Comparison of ENCODE assay signal across 25 cellular contexts in genomic region chr3:43025423-43025822, GRCh38. TPM values are rescaled to one million over a fixed set of nuclear protein-coding genes. Genes with fewer than 3 reads are reported as not detected.
DNase-seq lines count a peak whose midpoint lies in the region; ATAC-seq and TF ChIP-seq lines count a peak whose summit lies in the region.
"Had no signal": no experiment of that assay in that cellular context is flagged by ENCODE, and none has a peak within 500 bp of the region (broad histone marks: within the 10 kb centered on the region; RNA-seq: fewer than 3 reads in every experiment).

No MANE protein-coding gene starts in this region.

- no peak overlapping the region for H4K8ac ChIP-seq in H9 (replicated peaks; ENCODE audit: insufficient read length, low read depth, low read length)

- no peaks in the 10 kb centered on the region for H4K20me1 ChIP-seq in H9 (ENCODE audit: control insufficient read depth, insufficient read depth, insufficient read length)

- no peak overlapping the region for H2AK5ac ChIP-seq in H9 (ENCODE audit: insufficient read length, low read length)

- H3K9ac ChIP-seq in H9 (ENCODE audit: extremely low read depth, insufficient read length, low read length): no peak overlapping the region

- no peak overlapping the region for H3K14ac ChIP-seq in H9 (ENCODE audit: insufficient read depth, low read length)

- H3K4me3 ChIP-seq in CD8-positive, alpha-beta T cell (ENCODE audit: low read depth, low read length): no peak overlapping the region
- H3K4me3 ChIP-seq in naive thymus-derived CD4-positive, alpha-beta T cell (ENCODE audit: low read length): no peak overlapping the region
- H3K4me3 ChIP-seq: body of pancreas, hepatocyte, lower lobe of right lung, mucosa of descending colon, prostate gland, SJSA1 had no signal

- H3K23me2 ChIP-seq in H9 (ENCODE audit: insufficient read length, low read depth, low read length, poor library complexity, severe bottlenecking): no peaks in the 10 kb centered on the region

- H2AFZ ChIP-seq in H9 (ENCODE audit: low read length): no peak overlapping the region
- H2AFZ ChIP-seq: hepatocyte had no signal

- H3K4me2 ChIP-seq in H9 (ENCODE audit: insufficient read depth, insufficient read length, low read length): no peak overlapping the region
- H3K4me2 ChIP-seq: hepatocyte had no signal

- H3K4ac ChIP-seq in H9 (ENCODE audit: low read depth, low read length): no peak overlapping the region

- no peaks in the 10 kb centered on the region for H3K79me2 ChIP-seq in H9 (ENCODE audit: insufficient read depth, low read length)
- H3K79me2 ChIP-seq: hepatocyte had no signal

- H2BK12ac ChIP-seq in H9 (ENCODE audit: insufficient read length, low read depth, low read length): no peak overlapping the region

- no peak overlapping the region for H3T11ph ChIP-seq in H9 (ENCODE audit: low read length)

- peak overlapping the region; percentile 6 for H3K18ac ChIP-seq in H9 (ENCODE audit: insufficient read length, low read depth, low read length)

- no peak overlapping the region for H3K23ac ChIP-seq in H9 (ENCODE audit: insufficient read length, low read depth, low read length)

- TF ChIP-seq CTCF in CD8-positive, alpha-beta T cell (IDR thresholded peaks at IDR 0.05): no peak
- no peak for TF ChIP-seq CTCF in H9 (conservative IDR thresholded peaks at IDR 0.05)

- no peaks in the 10 kb centered on the region for H3K79me1 ChIP-seq in H9 (ENCODE audit: insufficient read depth, low read depth, low read length, poor library complexity, severe bottlenecking)

- H2BK120ac ChIP-seq in H9 (ENCODE audit: low read depth, low read length, poor library complexity, severe bottlenecking): no peak overlapping the region

- peaks cover 59% of the 10 kb centered on the region for H3K4me1 ChIP-seq in CD8-positive, alpha-beta T cell (ENCODE audit: insufficient read depth, low read length)
- peaks cover 8% of the 10 kb centered on the region; the same call in 1 of the 2 replicates for H3K4me1 ChIP-seq in H9 (ENCODE audit: insufficient read depth, low read length)
- H3K4me1 ChIP-seq in naive thymus-derived CD4-positive, alpha-beta T cell (ENCODE audit: control insufficient read depth in 2 of 2, insufficient read depth in 2 of 2, low read length in 2 of 2): peaks cover 48 to 57% of the 10 kb centered on the region in 2 donors
- H3K4me1 ChIP-seq: body of pancreas, lower lobe of right lung, prostate gland, SJSA1 had no signal

- no peak overlapping the region for H2BK20ac ChIP-seq in H9 (ENCODE audit: low read depth, low read length, poor library complexity, severe bottlenecking)

- no peak overlapping the region for H2BK5ac ChIP-seq in H9 (ENCODE audit: insufficient read length, low read length)

- H3K36me3 Mint-ChIP-seq in CD8-positive, alpha-beta T cell: peaks cover 2% of the 10 kb centered on the region
- H3K36me3 Mint-ChIP-seq in H9 (ENCODE audit: insufficient read depth in 1 of 3, low read depth in 3 of 3): peaks cover 0 to 4% (median 0%) of the 10 kb centered on the region in 3 experiments; a peak in 1 of 7 replicates
- peaks cover 3% of the 10 kb centered on the region for H3K36me3 Mint-ChIP-seq in central memory CD8-positive, alpha-beta T cell (ENCODE audit: insufficient read depth)
- H3K36me3 Mint-ChIP-seq in naive thymus-derived CD4-positive, alpha-beta T cell: peaks cover 0 to 4% (median 0%) of the 10 kb centered on the region in 5 donors
- H3K36me3 Mint-ChIP-seq in activated CD4-positive, alpha-beta memory T cell treated with anti-CD3 and anti-CD28 coated beads for 36 hours: peaks cover 1% of the 10 kb centered on the region
- H3K36me3 Mint-ChIP-seq: CD14-positive monocyte, type B pancreatic cell had no signal

- CTCF ChIA-PET in CD8-positive, alpha-beta T cell (lab: Charles Lee): interaction anchor here (2.6 kb wide), 1 partner anchor 46 kb away, joined by 10 read pairs; no protein-coding TSS in a partner anchor
- CTCF ChIA-PET in naive thymus-derived CD4-positive, alpha-beta T cell (lab: Charles Lee): no interaction called here
- CTCF ChIA-PET in activated CD4-positive, alpha-beta memory T cell treated with anti-CD3 and anti-CD28 coated beads for 36 hours (lab: Charles Lee): no interaction called here

- POLR2A ChIA-PET in CD8-positive, alpha-beta T cell (lab: Charles Lee): no interaction called here
- POLR2A ChIA-PET in naive thymus-derived CD4-positive, alpha-beta T cell (lab: Charles Lee): interaction anchor here (0.9 kb wide), 1 partner anchor 61 kb away, joined by 4 read pairs; no protein-coding TSS in a partner anchor
- POLR2A ChIA-PET in activated CD4-positive, alpha-beta memory T cell treated with anti-CD3 and anti-CD28 coated beads for 36 hours (lab: Charles Lee): no interaction called here

- H3K9me3 Mint-ChIP-seq in CD8-positive, alpha-beta T cell: peaks cover 2% of the 10 kb centered on the region
- H3K9me3 Mint-ChIP-seq in H9: peaks cover 0 to 4% of the 10 kb centered on the region in 2 experiments; a peak in 3 of 5 replicates
- H3K9me3 Mint-ChIP-seq in central memory CD8-positive, alpha-beta T cell: no peaks in the 10 kb centered on the region
- H3K9me3 Mint-ChIP-seq in naive thymus-derived CD4-positive, alpha-beta T cell: peaks cover 0 to 24% (median 6%) of the 10 kb centered on the region in 11 donors
- peaks cover 15% of the 10 kb centered on the region for H3K9me3 Mint-ChIP-seq in activated CD4-positive, alpha-beta memory T cell treated with anti-CD3 and anti-CD28 coated beads for 36 hours
- H3K9me3 Mint-ChIP-seq: type B pancreatic cell had no signal

- H3K36me3 ChIP-seq in CD8-positive, alpha-beta T cell (ENCODE audit: insufficient read depth, low read length): no peaks in the 10 kb centered on the region
- H3K36me3 ChIP-seq in naive thymus-derived CD4-positive, alpha-beta T cell (ENCODE audit: control insufficient read depth in 2 of 3, insufficient read depth in 3 of 3, low read length in 3 of 3): no peaks in the 10 kb centered on the region
- H3K36me3 ChIP-seq: lower lobe of right lung, prostate gland, SJSA1 had no signal

- WGBS in H9 (ENCODE audit: extremely low coverage, insufficient read length, low lambda C conversion rate): no CpG with 5 or more reads among the region's 5 CpGs

- peaks cover 73% of the 10 kb centered on the region for H3K4me1 Mint-ChIP-seq in CD8-positive, alpha-beta T cell (ENCODE audit: low read depth)
- H3K4me1 Mint-ChIP-seq in H9: peaks cover 13 to 20% of the 10 kb centered on the region in 2 experiments
- H3K4me1 Mint-ChIP-seq in central memory CD8-positive, alpha-beta T cell: peaks cover 67% of the 10 kb centered on the region
- peaks cover 18 to 88% (median 56%) of the 10 kb centered on the region in 7 donors for H3K4me1 Mint-ChIP-seq in naive thymus-derived CD4-positive, alpha-beta T cell
- peaks cover 51% of the 10 kb centered on the region for H3K4me1 Mint-ChIP-seq in activated CD4-positive, alpha-beta memory T cell treated with anti-CD3 and anti-CD28 coated beads for 36 hours (ENCODE audit: low read depth)

- H3K27me3 Mint-ChIP-seq in CD8-positive, alpha-beta T cell (ENCODE audit: low read depth): no peaks in the 10 kb centered on the region
- peaks cover 2% of the 10 kb centered on the region; the same call in 1 of the 2 replicates for H3K27me3 Mint-ChIP-seq in H9 (ENCODE audit: low read depth)
- no peaks in the 10 kb centered on the region for H3K27me3 Mint-ChIP-seq in central memory CD8-positive, alpha-beta T cell
- peaks cover 0 to 11% (median 0%) of the 10 kb centered on the region in 5 donors for H3K27me3 Mint-ChIP-seq in naive thymus-derived CD4-positive, alpha-beta T cell
- H3K27me3 Mint-ChIP-seq in activated CD4-positive, alpha-beta memory T cell treated with anti-CD3 and anti-CD28 coated beads for 36 hours: no peaks in the 10 kb centered on the region

- no peak overlapping the region for H4K91ac ChIP-seq in H9 (ENCODE audit: insufficient read length, low read depth, low read length)

- H2BK15ac ChIP-seq in H9 (ENCODE audit: low read depth, low read length): no peak overlapping the region

- peak overlapping the region; percentile 95 for H3K27ac Mint-ChIP-seq in CD8-positive, alpha-beta T cell
- peak overlapping the region in 2 of 3 experiments; percentile 40 to 41; a peak in 2 of 7 replicates for H3K27ac Mint-ChIP-seq in H9
- H3K27ac Mint-ChIP-seq in central memory CD8-positive, alpha-beta T cell (ENCODE audit: low read depth): peak overlapping the region; percentile 81
- peak overlapping the region in 7 of 9 donors; percentile 89 to 97 (median 93) for H3K27ac Mint-ChIP-seq in naive thymus-derived CD4-positive, alpha-beta T cell
- H3K27ac Mint-ChIP-seq in activated CD4-positive, alpha-beta memory T cell treated with anti-CD3 and anti-CD28 coated beads for 36 hours: no peak overlapping the region
- H3K27ac Mint-ChIP-seq: CD14-positive monocyte, type B pancreatic cell had no signal

- H3K4me3 Mint-ChIP-seq in CD8-positive, alpha-beta T cell: no peak overlapping the region
- no peak overlapping the region for H3K4me3 Mint-ChIP-seq in H9
- H3K4me3 Mint-ChIP-seq in central memory CD8-positive, alpha-beta T cell: peak overlapping the region; percentile 68
- H3K4me3 Mint-ChIP-seq in naive thymus-derived CD4-positive, alpha-beta T cell: peak overlapping the region in 8 of 10 donors; percentile 10 to 82 (median 80)
- H3K4me3 Mint-ChIP-seq in activated CD4-positive, alpha-beta memory T cell treated with anti-CD3 and anti-CD28 coated beads for 36 hours: no peak overlapping the region
- H3K4me3 Mint-ChIP-seq: CD14-positive monocyte, type B pancreatic cell had no signal

- H3K56ac ChIP-seq in H9 (ENCODE audit: insufficient read length, low read depth, low read length): no peak overlapping the region

- no peaks in the 10 kb centered on the region for H3K27me3 ChIP-seq in CD8-positive, alpha-beta T cell (ENCODE audit: insufficient read depth, low read length)
- no peaks in the 10 kb centered on the region for H3K27me3 ChIP-seq in H9 (ENCODE audit: insufficient read depth, low read length)
- H3K27me3 ChIP-seq in naive thymus-derived CD4-positive, alpha-beta T cell (ENCODE audit: control insufficient read depth in 2 of 2, insufficient read depth in 2 of 2, low read length in 2 of 2): no peaks in the 10 kb centered on the region
- H3K27me3 ChIP-seq: body of pancreas, hepatocyte, SJSA1 had no signal

- H3K27ac ChIP-seq in CD8-positive, alpha-beta T cell (ENCODE audit: low read depth, low read length): no peak overlapping the region
- no peak overlapping the region for H3K27ac ChIP-seq in H9 (ENCODE audit: insufficient read length, low read depth, low read length)
- peak overlapping the region; percentile 70 for H3K27ac ChIP-seq in naive thymus-derived CD4-positive, alpha-beta T cell (ENCODE audit: low read depth, low read length)
- H3K27ac ChIP-seq: body of pancreas, hepatocyte, lower lobe of right lung, prostate gland, SJSA1 had no signal

- peak in 1 of 7 experiments; percentile 38 for DNase-seq in CD8-positive, alpha-beta T cell
- DNase-seq in H9: no peak
- DNase-seq in central memory CD8-positive, alpha-beta T cell (ENCODE audit: low spot score in 2 of 2): no peak
- DNase-seq in naive thymus-derived CD4-positive, alpha-beta T cell: no peak
- no peak for DNase-seq in T-helper 2 cell
- DNase-seq in activated CD4-positive, alpha-beta memory T cell treated with anti-CD3 and anti-CD28 coated beads for 36 hours: no peak
- DNase-seq: activated CD4-positive, alpha-beta T cell treated with anti-CD3 and anti-CD28 coated beads for 48 hours; body of pancreas; effector CD8-positive, alpha-beta T cell; foreskin melanocyte; KBM-7; lower lobe of right lung; mucosa of descending colon; NCI-H1436 treated with DMSO at 0.1 percent for 48 hours; NK-92 treated with Interleukin-12 subunit alpha and Interleukin-12 subunit beta, amount 100 ng/mL, for 24 hours; T-helper 1 cell had no signal

- no peak for ATAC-seq in CD8-positive, alpha-beta T cell
- no peak for ATAC-seq in central memory CD8-positive, alpha-beta T cell (replicated peaks; ENCODE audit: extremely low read depth, poor library complexity, severe bottlenecking)
- ATAC-seq in naive thymus-derived CD4-positive, alpha-beta T cell: no peak
- no peak for ATAC-seq in GM19467 (IDR thresholded peaks at IDR 0.05; ENCODE audit: unreplicated experiment)
- ATAC-seq in GM18907 (IDR thresholded peaks at IDR 0.05; ENCODE audit: unreplicated experiment): no peak
- ATAC-seq: body of pancreas, lower lobe of right lung, mucosa of descending colon had no signal

- H3K9me3 ChIP-seq in CD8-positive, alpha-beta T cell (ENCODE audit: low read length): no peaks in the 10 kb centered on the region
- no peaks in the 10 kb centered on the region for H3K9me3 ChIP-seq in H9 (ENCODE audit: control insufficient read depth, low read depth, low read length)
- H3K9me3 ChIP-seq in naive thymus-derived CD4-positive, alpha-beta T cell (ENCODE audit: control insufficient read depth in 2 of 3, low read length in 3 of 3): peaks cover 0 to 13% (median 0%) of the 10 kb centered on the region in 3 experiments
- H3K9me3 ChIP-seq: body of pancreas, lower lobe of right lung, mucosa of descending colon, prostate gland, SJSA1 had no signal

- intact Hi-C loops in CD8-positive, alpha-beta T cell (cut with DNase I, micrococcal nuclease): no loop called here
- intact Hi-C loops in naive thymus-derived CD4-positive, alpha-beta T cell (cut with micrococcal nuclease): loop anchor here in 1 of 2 donors (2.0 to 10.0 kb wide), 2 partner anchors 15 to 169 kb away; no protein-coding TSS in a partner anchor
- intact Hi-C loops in activated CD4-positive, alpha-beta memory T cell treated with anti-CD3 and anti-CD28 coated beads for 36 hours (cut with micrococcal nuclease): no loop called here

- H4K5ac ChIP-seq in H9 (ENCODE audit: insufficient read length, low read depth, low read length): no peak overlapping the region

RNA-seq across cellular contexts. Expression of gene GASK1A, which starts 46.3 kb away (rescaled TPM):
- total RNA-seq in CD8-positive, alpha-beta T cell: under 1 TPM in 1 of 2 experiments, not detected in 1; 0.19 TPM
- total RNA-seq in H9 (2021): 5.3 and 5.4 TPM in 2 replicates
- under 1 TPM in 2 of 5 experiments, not detected in 3; 0.20 to 0.24 TPM for total RNA-seq in naive thymus-derived CD4-positive, alpha-beta T cell
- polyA plus RNA-seq in naive thymus-derived CD4-positive, alpha-beta T cell: under 1 TPM in 1 of 2 donors, not detected in 1; 0.21 TPM
- total RNA-seq in activated CD4-positive, alpha-beta memory T cell treated with anti-CD3 and anti-CD28 coated beads for 36 hours: not detected
- total RNA-seq: G401, NCI-H460, SJSA1 had no signal
- polyA plus RNA-seq: CD14-positive monocyte had no signal

Comparison
In these comparisons a context has a peak if more than half of its experiments do, and no peak if none do; other contexts are left out.
1. H3K4me3 Mint-ChIP-seq: peak in central memory CD8-positive, alpha-beta T cell (single experiment) and naive thymus-derived CD4-positive, alpha-beta T cell (8 of 10); none in CD8-positive, alpha-beta T cell (single experiment), H9 (0 of 2) and activated CD4-positive, alpha-beta memory T cell treated with anti-CD3 and anti-CD28 coated beads for 36 hours (single experiment).